Comparison of ENCODE assay signal across 19 cellular contexts in genomic region chr4:42313872-42314271, GRCh38.
A peak's percentile ranks its signal among the peaks of the same experiment; 100 is the strongest.
DNase-seq lines count a peak whose midpoint lies in the region; ATAC-seq and TF ChIP-seq lines count a peak whose summit lies in the region.
"Had no signal": no experiment of that assay in that cellular context is flagged by ENCODE, and none has a peak within 500 bp of the region (broad histone marks: within the 10 kb centered on the region; RNA-seq: fewer than 3 reads in every experiment).

No MANE protein-coding gene starts in this region.

- H3K9ac ChIP-seq in smooth muscle cell (ENCODE audit: low read depth) = no peak overlapping the region
- H3K9ac ChIP-seq: BLaER1 had no signal

- intact Hi-C loops in left cardiac atrium (cut with DNase I) = no loop called here

- DNase-seq in WTC11 (ENCODE audit: low spot score) (peak; percentile 43), endothelial cell (ENCODE audit: low spot score) (no peak), smooth muscle cell (lab: John Stamatoyannopoulos, UW; ENCODE audit: unreplicated experiment) (no peak), left cardiac atrium (no peak), mesothelial cell of epicardium (ENCODE audit: low spot score in 2 of 2, unreplicated experiment in 2 of 2) (no peak)
- DNase-seq in CD8-positive, alpha-beta memory T cell = no peak
- DNase-seq: 8988T; Calu3; CD4-positive, alpha-beta memory T cell; DND-41; EL; HCEC 1CT; HFFc6 had no signal

- H3K27me3 ChIP-seq in smooth muscle cell (ENCODE audit: low read depth) = no peaks in the 10 kb centered on the region
- no peaks in the 10 kb centered on the region for H3K27me3 ChIP-seq in CD8-positive, alpha-beta memory T cell (ENCODE audit: insufficient read depth, low read length, poor library complexity, severe bottlenecking)
- H3K27me3 ChIP-seq: BLaER1 had no signal

- H3K4me3 Mint-ChIP-seq in WTC11 (no peak overlapping the region), endothelial cell (ENCODE audit: unreplicated experiment) (peak overlapping the region; percentile 39), nephron (peak overlapping the region in 2 of 3 experiments; percentile 13 to 29), mesothelial cell of epicardium (no peak overlapping the region)
- H3K4me3 Mint-ChIP-seq in CD8-positive, alpha-beta memory T cell = no peak overlapping the region
- H3K4me3 Mint-ChIP-seq: CD14-positive monocyte; CD4-positive, alpha-beta memory T cell; HFFc6; IgD-negative memory B cell had no signal

- H3K27ac Mint-ChIP-seq in WTC11 = no peak overlapping the region
- H3K27ac Mint-ChIP-seq in endothelial cell (ENCODE audit: unreplicated experiment) = no peak overlapping the region
- no peak overlapping the region for H3K27ac Mint-ChIP-seq in nephron
- H3K27ac Mint-ChIP-seq in CD8-positive, alpha-beta memory T cell = no peak overlapping the region
- H3K27ac Mint-ChIP-seq in mesothelial cell of epicardium = no peak overlapping the region
- H3K27ac Mint-ChIP-seq: CD14-positive monocyte; CD4-positive, alpha-beta memory T cell; HFFc6; IgD-negative memory B cell had no signal

- POLR2A ChIA-PET in WTC11 (lab: Charles Lee) = no interaction called here
- POLR2A ChIA-PET in CD8-positive, alpha-beta memory T cell (lab: Charles Lee) = no interaction called here

- no peaks in the 10 kb centered on the region for H3K9me3 ChIP-seq in smooth muscle cell (replicated peaks; ENCODE audit: low read depth)
- H3K9me3 ChIP-seq in CD8-positive, alpha-beta memory T cell (ENCODE audit: low read length) = no peaks in the 10 kb centered on the region

- ATAC-seq in WTC11 = peak; percentile 46
- no peak for ATAC-seq in left cardiac atrium
- ATAC-seq: GM12878, HepG2 had no signal

- CTCF ChIA-PET in WTC11 (lab: Charles Lee) = interaction anchor here (2.2 kb wide), 1 partner anchor 26 kb away, joined by 4 read pairs; no protein-coding TSS in a partner anchor
- CTCF ChIA-PET in CD8-positive, alpha-beta memory T cell (lab: Charles Lee) = no interaction called here

- H3K4me1 Mint-ChIP-seq in WTC11 = peaks cover 67% of the 10 kb centered on the region
- H3K4me1 Mint-ChIP-seq in endothelial cell (ENCODE audit: unreplicated experiment) = peaks cover 15% of the 10 kb centered on the region
- no peaks in the 10 kb centered on the region for H3K4me1 Mint-ChIP-seq in nephron
- H3K4me1 Mint-ChIP-seq in CD8-positive, alpha-beta memory T cell = no peaks in the 10 kb centered on the region
- H3K4me1 Mint-ChIP-seq in mesothelial cell of epicardium = peaks cover 16% of the 10 kb centered on the region
- H3K4me1 Mint-ChIP-seq: CD14-positive monocyte; CD4-positive, alpha-beta memory T cell had no signal

- no peak for TF ChIP-seq CTCF in WTC11 (IDR thresholded peaks at IDR 0.05)
- TF ChIP-seq CTCF in endothelial cell (IDR thresholded peaks at IDR 0.05; ENCODE audit: unreplicated experiment) = no peak
- no peak for TF ChIP-seq CTCF in nephron (IDR thresholded peaks at IDR 0.05; ENCODE audit: unreplicated experiment in 3 of 3)
- TF ChIP-seq CTCF in smooth muscle cell (IDR thresholded peaks at IDR 0.05; ENCODE audit: borderline replicate concordance, insufficient read depth, poor library complexity, severe bottlenecking) = no peak
- TF ChIP-seq CTCF in mesothelial cell of epicardium (IDR thresholded peaks at IDR 0.05; ENCODE audit: unreplicated experiment) = no peak

- H3K27me3 Mint-ChIP-seq in WTC11 (ENCODE audit: low read depth) = peaks cover 13% of the 10 kb centered on the region
- peaks cover 1% of the 10 kb centered on the region for H3K27me3 Mint-ChIP-seq in endothelial cell (ENCODE audit: unreplicated experiment)
- peaks cover 4% of the 10 kb centered on the region for H3K27me3 Mint-ChIP-seq in nephron (ENCODE audit: low read depth)
- peaks cover 8 to 13% of the 10 kb centered on the region in 2 donors for H3K27me3 Mint-ChIP-seq in CD8-positive, alpha-beta memory T cell
- peaks cover 17% of the 10 kb centered on the region for H3K27me3 Mint-ChIP-seq in mesothelial cell of epicardium (ENCODE audit: low read depth)

- H2AFZ ChIP-seq in smooth muscle cell (ENCODE audit: low read depth) = peak overlapping the region; percentile 77

- H4K20me1 ChIP-seq in smooth muscle cell (ENCODE audit: low read depth) = no peaks in the 10 kb centered on the region
- H4K20me1 ChIP-seq: BLaER1 had no signal

- WGBS in smooth muscle cell (ENCODE audit: low lambda C conversion rate) = 40% methylated on average over 16 of the region's 16 CpGs

- H3K36me3 Mint-ChIP-seq in WTC11 (peaks cover 13% of the 10 kb centered on the region), endothelial cell (ENCODE audit: low read depth, unreplicated experiment) (peaks cover 8% of the 10 kb centered on the region), nephron (ENCODE audit: low read depth) (no peaks in the 10 kb centered on the region), mesothelial cell of epicardium (no peaks in the 10 kb centered on the region)
- H3K36me3 Mint-ChIP-seq in CD8-positive, alpha-beta memory T cell = no peaks in the 10 kb centered on the region
- H3K36me3 Mint-ChIP-seq: CD14-positive monocyte; CD4-positive, alpha-beta memory T cell had no signal

- peak overlapping the region; percentile 28 for H3K4me3 ChIP-seq in smooth muscle cell
- no peak overlapping the region for H3K4me3 ChIP-seq in CD8-positive, alpha-beta memory T cell (ENCODE audit: low read length)
- H3K4me3 ChIP-seq: BLaER1, GM12878 had no signal

- H3K9me3 Mint-ChIP-seq in WTC11 (peaks cover 18% of the 10 kb centered on the region), endothelial cell (ENCODE audit: unreplicated experiment) (no peaks in the 10 kb centered on the region), nephron (no peaks in the 10 kb centered on the region), mesothelial cell of epicardium (peaks cover 11% of the 10 kb centered on the region)
- peaks cover 0 to 6% (median 0%) of the 10 kb centered on the region in 5 donors for H3K9me3 Mint-ChIP-seq in CD8-positive, alpha-beta memory T cell

- no peaks in the 10 kb centered on the region for H3K36me3 ChIP-seq in smooth muscle cell (ENCODE audit: low read depth)
- no peaks in the 10 kb centered on the region for H3K36me3 ChIP-seq in CD8-positive, alpha-beta memory T cell (ENCODE audit: insufficient read depth, low read length)
- H3K36me3 ChIP-seq: BLaER1 had no signal

- H3K27ac ChIP-seq in smooth muscle cell (ENCODE audit: low read depth) = no peak overlapping the region
- H3K27ac ChIP-seq in CD8-positive, alpha-beta memory T cell (ENCODE audit: low read depth, low read length) = no peak overlapping the region
- H3K27ac ChIP-seq: BLaER1 had no signal

- peak overlapping the region; percentile 71 for H3K4me2 ChIP-seq in smooth muscle cell
- H3K4me2 ChIP-seq: BLaER1 had no signal

- H3F3A ChIP-seq in smooth muscle cell (ENCODE audit: low read depth) = no peaks in the 10 kb centered on the region

- peaks cover 7% of the 10 kb centered on the region for H3K4me1 ChIP-seq in smooth muscle cell (ENCODE audit: low read depth)
- no peaks in the 10 kb centered on the region for H3K4me1 ChIP-seq in CD8-positive, alpha-beta memory T cell (ENCODE audit: insufficient read depth, low read length)
- H3K4me1 ChIP-seq: BLaER1 had no signal

- no peaks in the 10 kb centered on the region for H3K79me2 ChIP-seq in smooth muscle cell (ENCODE audit: low read depth)

TF ChIP-seq in WTC11, 78 proteins besides CTCF, POLR2A, EP300 and RAD21:
- TF ChIP-seq ZNF423 (CRISPR knock-in tag; IDR thresholded peaks at IDR 0.05) (peak; percentile 53), SP1 (CRISPR knock-in tag; conservative IDR thresholded peaks at IDR 0.05) (no peak)
TF ChIP-seq in WTC11: peak in this region for 1.

Comparison
In these comparisons a context has a peak if more than half of its experiments do, and no peak if none do; other contexts are left out.
1. H3K4me3 Mint-ChIP-seq: peak in endothelial cell (single experiment) and nephron (2 of 3); none in WTC11 (single experiment), CD8-positive, alpha-beta memory T cell (0 of 7) and mesothelial cell of epicardium (single experiment).